Comparison of ENCODE assay signal across 11 cellular contexts in genomic region chr6:19180348-19181073, GRCh38.
DNase-seq lines count a peak whose midpoint lies in the region; ATAC-seq and TF ChIP-seq lines count a peak whose summit lies in the region.
"Had no signal": no experiment of that assay in that cellular context is flagged by ENCODE, and none has a peak within 500 bp of the region (broad histone marks: within the 10 kb centered on the region; RNA-seq: fewer than 3 reads in every experiment).

No MANE protein-coding gene starts in this region.

- no peaks in the 10 kb centered on the region for H3K4me1 Mint-ChIP-seq in CD14-positive monocyte
- H3K4me1 Mint-ChIP-seq: activated naive CD4-positive, alpha-beta T cell treated with anti-CD3 and anti-CD28 coated beads, Interleukin-2, amount 50 U/mL, for 24 hours; neural progenitor cell had no signal

- H3K4me1 ChIP-seq in HEK293 (ENCODE audit: control insufficient read depth, insufficient read depth, low read length) (no peaks in the 10 kb centered on the region), lower lobe of right lung (no peaks in the 10 kb centered on the region)
- no peaks in the 10 kb centered on the region for H3K4me1 ChIP-seq in effector memory CD4-positive, alpha-beta T cell (ENCODE audit: control insufficient read depth, insufficient read depth, low read length, poor library complexity, severe bottlenecking)
- H3K4me1 ChIP-seq: neural progenitor cell had no signal

- no peak overlapping the region for H3K4me3 ChIP-seq in HEK293 (ENCODE audit: low read depth, low read length)
- no peak overlapping the region for H3K4me3 ChIP-seq in lower lobe of right lung
- no peak overlapping the region for H3K4me3 ChIP-seq in effector memory CD4-positive, alpha-beta T cell (ENCODE audit: insufficient read depth, low read depth, low read length, poor library complexity, severe bottlenecking)
- H3K4me3 ChIP-seq: neural progenitor cell had no signal

- H3K27ac ChIP-seq in HEK293 (ENCODE audit: extremely low read depth, low read depth, low read length) (no peak overlapping the region), lower lobe of right lung (peak overlapping the region; percentile 13)
- H3K27ac ChIP-seq in effector memory CD4-positive, alpha-beta T cell (ENCODE audit: insufficient read depth, low read length, poor library complexity, severe bottlenecking): no peak overlapping the region
- H3K27ac ChIP-seq: neural progenitor cell had no signal

- CTCF ChIA-PET in HEK293 (lab: Yijun Ruan, JAX): no interaction called here

- H3K27me3 ChIP-seq in lower lobe of right lung (ENCODE audit: low read depth): no peaks in the 10 kb centered on the region
- no peaks in the 10 kb centered on the region for H3K27me3 ChIP-seq in effector memory CD4-positive, alpha-beta T cell (replicated peaks; ENCODE audit: control insufficient read depth, insufficient read depth, low read length, poor library complexity, severe bottlenecking)
- H3K27me3 ChIP-seq: neural progenitor cell had no signal

- H3K4me3 Mint-ChIP-seq in CD14-positive monocyte: no peak overlapping the region
- H3K4me3 Mint-ChIP-seq: activated naive CD4-positive, alpha-beta T cell treated with anti-CD3 and anti-CD28 coated beads, Interleukin-2, amount 50 U/mL, for 24 hours; neural progenitor cell had no signal

- TF ChIP-seq CTCF in HEK293 (tag by site-specific recombination; IDR thresholded peaks at IDR 0.05) (no peak), lower lobe of right lung (IDR thresholded peaks at IDR 0.05) (no peak), CD14-positive monocyte (IDR thresholded peaks at IDR 0.05) (no peak)

- no peaks in the 10 kb centered on the region for H3K36me3 Mint-ChIP-seq in CD14-positive monocyte
- H3K36me3 Mint-ChIP-seq: activated naive CD4-positive, alpha-beta T cell treated with anti-CD3 and anti-CD28 coated beads, Interleukin-2, amount 50 U/mL, for 24 hours; neural progenitor cell had no signal

- ATAC-seq in lower lobe of right lung (peak; percentile 42 to 77), HG02970 (IDR thresholded peaks at IDR 0.05; ENCODE audit: low FRiP score, unreplicated experiment) (no peak)

- H3K9me3 ChIP-seq in HEK293 (ENCODE audit: control insufficient read depth, insufficient read depth, low read depth, low read length) (no peaks in the 10 kb centered on the region), lower lobe of right lung (no peaks in the 10 kb centered on the region)
- H3K9me3 ChIP-seq in effector memory CD4-positive, alpha-beta T cell (ENCODE audit: control insufficient read depth, low read length): no peaks in the 10 kb centered on the region

- H3K27me3 Mint-ChIP-seq in CD14-positive monocyte (ENCODE audit: low read depth in 3 of 3): peaks cover 0 to 3% (median 1%) of the 10 kb centered on the region in 3 donors
- H3K27me3 Mint-ChIP-seq: activated naive CD4-positive, alpha-beta T cell treated with anti-CD3 and anti-CD28 coated beads, Interleukin-2, amount 50 U/mL, for 24 hours had no signal

- POLR2A ChIA-PET in HEK293 (lab: Yijun Ruan, JAX): no interaction called here

- intact Hi-C loops in lower lobe of right lung (cut with DNase I): no loop called here
- intact Hi-C loops in CD14-positive monocyte (cut with micrococcal nuclease): no loop called here

- peaks cover 6 to 21% (median 11%) of the 10 kb centered on the region in 7 donors for H3K9me3 Mint-ChIP-seq in CD14-positive monocyte

- H3K36me3 ChIP-seq in HEK293 (ENCODE audit: control insufficient read depth in 2 of 2, insufficient read depth in 1 of 2, low read length in 2 of 2) (no peaks in the 10 kb centered on the region), lower lobe of right lung (no peaks in the 10 kb centered on the region)
- no peaks in the 10 kb centered on the region for H3K36me3 ChIP-seq in effector memory CD4-positive, alpha-beta T cell (ENCODE audit: control insufficient read depth, insufficient read depth, low read length)

- DNase-seq in fibroblast of gingiva (ENCODE audit: low read depth) (peak; percentile 13), lower lobe of right lung (no peak), stromal cell of bone marrow (ENCODE audit: low read depth) (peak; percentile 25), CD14-positive monocyte (ENCODE audit: low spot score) (no peak), UCSD-AML1 (lab: John Stamatoyannopoulos, UW; ENCODE audit: unreplicated experiment) (no peak)
- no peak for DNase-seq in effector memory CD4-positive, alpha-beta T cell
- DNase-seq: NCI-H1436 treated with DMSO at 0.1 percent for 48 hours had no signal

- peak overlapping the region in 1 of 7 donors; percentile 78 for H3K27ac Mint-ChIP-seq in CD14-positive monocyte
- H3K27ac Mint-ChIP-seq: activated naive CD4-positive, alpha-beta T cell treated with anti-CD3 and anti-CD28 coated beads, Interleukin-2, amount 50 U/mL, for 24 hours; neural progenitor cell had no signal

TF ChIP-seq in HEK293, 187 proteins besides CTCF, POLR2A, EP300 and RAD21:
- TF ChIP-seq ATF2 (tag by site-specific recombination; IDR thresholded peaks at IDR 0.05; ENCODE audit: low read depth) (peak; percentile 82), ZNF37A (tag by site-specific recombination; IDR thresholded peaks at IDR 0.05) (no peak)
TF ChIP-seq in HEK293: peak in this region for 1.

Comparison
In these comparisons a context has a peak if more than half of its experiments do, and no peak if none do; other contexts are left out.
1. DNase-seq: peak in fibroblast of gingiva (single experiment) and stromal cell of bone marrow (single experiment); none in lower lobe of right lung (single experiment), CD14-positive monocyte (single experiment), UCSD-AML1 (single experiment) and effector memory CD4-positive, alpha-beta T cell (0 of 3).